ENCODE assay signal across 8 cellular contexts in genomic region chr17:67379251-67379630, GRCh38. TPM values are rescaled to one million over a fixed set of nuclear protein-coding genes. Genes with fewer than 3 reads are reported as not detected.
DNase-seq lines count a peak whose midpoint lies in the region; ATAC-seq and TF ChIP-seq lines count a peak whose summit lies in the region.

No MANE protein-coding gene starts in this region.

- H3K27ac ChIP-seq in HEK293 (ENCODE audit: extremely low read depth, low read depth, low read length), result no peak overlapping the region; the same call in 1 of the 2 replicates

- ATAC-seq in stimulated activated effector memory CD8-positive, alpha-beta T cell treated with anti-CD3 and anti-CD28 coated beads, Interleukin-12 subunit alpha, Interleukin-12 subunit beta, amount 100 ng/mL, for 72 hours, result no peak

- peaks cover 1% of the 10 kb centered on the region for H3K36me3 Mint-ChIP-seq in activated T-helper 1 cell treated with anti-CD3 and anti-CD28 coated beads, Interleukin-12 subunit alpha, Interleukin-12 subunit beta, Interleukin-2, Interleukin-4 antibody, amounts not matched to agents 30 ng/mL and 10 ng/mL and 1 ng/mL, durations not matched to agents 14 hours and 24 hours and 36 hours (ENCODE audit: low read depth)
- H3K36me3 Mint-ChIP-seq in stimulated activated effector memory CD8-positive, alpha-beta T cell treated with anti-CD3 and anti-CD28 coated beads, Interleukin-12 subunit alpha, Interleukin-12 subunit beta, amount 100 ng/mL, for 72 hours, result peaks cover 16% of the 10 kb centered on the region

- H3K27me3 ChIP-seq in iPS-15b (ENCODE audit: control insufficient read depth, insufficient read depth, low read length), result peaks cover 10% of the 10 kb centered on the region

- H3K4me3 Mint-ChIP-seq in activated T-helper 1 cell treated with anti-CD3 and anti-CD28 coated beads, Interleukin-12 subunit alpha, Interleukin-12 subunit beta, Interleukin-2, Interleukin-4 antibody, amounts not matched to agents 30 ng/mL and 10 ng/mL and 1 ng/mL, durations not matched to agents 14 hours and 24 hours and 36 hours, result peak overlapping the region; percentile 92
- H3K4me3 Mint-ChIP-seq in stimulated activated effector memory CD8-positive, alpha-beta T cell treated with anti-CD3 and anti-CD28 coated beads, Interleukin-12 subunit alpha, Interleukin-12 subunit beta, amount 100 ng/mL, for 72 hours, result peak overlapping the region; percentile 85

- TF ChIP-seq CTCF in HEK293 (tag by site-specific recombination; IDR thresholded peaks at IDR 0.05), result no peak

- H3K9me3 ChIP-seq in HEK293 (ENCODE audit: control insufficient read depth, insufficient read depth, low read depth, low read length), result no peaks in the 10 kb centered on the region
- no peaks in the 10 kb centered on the region for H3K9me3 ChIP-seq in iPS-15b (ENCODE audit: control insufficient read depth, insufficient read depth, low read length)

- peak overlapping the region; percentile 87 for H3K9ac ChIP-seq in iPS-15b (ENCODE audit: low read depth, low read length)

- no peak for DNase-seq in activated T-helper 1 cell treated with anti-CD3 and anti-CD28 coated beads, Interleukin-12 subunit alpha, Interleukin-12 subunit beta, Interleukin-2, Interleukin-4 antibody, amounts not matched to agents 30 ng/mL and 10 ng/mL and 1 ng/mL, durations not matched to agents 14 hours and 24 hours and 36 hours (ENCODE audit: low spot score)
- DNase-seq in stimulated activated effector memory CD8-positive, alpha-beta T cell treated with anti-CD3 and anti-CD28 coated beads, Interleukin-12 subunit alpha, Interleukin-12 subunit beta, amount 100 ng/mL, for 72 hours (ENCODE audit: low spot score in 2 of 2), result no peak
- DNase-seq in NCI-H2171 treated with DMSO at 0.1 percent for 48 hours (lab: John Stamatoyannopoulos, UW) (no peak), NK-92 (lab: John Stamatoyannopoulos, UW; ENCODE audit: unreplicated experiment) (no peak), NCI-H187 treated with DMSO at 0.1 percent for 48 hours (lab: John Stamatoyannopoulos, UW) (no peak), LoVo (ENCODE audit: low spot score) (no peak)

- intact Hi-C loops in activated T-helper 1 cell treated with anti-CD3 and anti-CD28 coated beads, Interleukin-12 subunit alpha, Interleukin-12 subunit beta, Interleukin-2, Interleukin-4 antibody, amounts not matched to agents 30 ng/mL and 10 ng/mL and 1 ng/mL, durations not matched to agents 14 hours and 24 hours and 36 hours (cut with micrococcal nuclease), result loop anchor here (1.0 to 5.0 kb wide), 4 partner anchors 8 to 1948 kb away; partner anchors contain the start of genes ABCA5 and NOL11

- peaks cover 2% of the 10 kb centered on the region for H3K27me3 Mint-ChIP-seq in activated T-helper 1 cell treated with anti-CD3 and anti-CD28 coated beads, Interleukin-12 subunit alpha, Interleukin-12 subunit beta, Interleukin-2, Interleukin-4 antibody, amounts not matched to agents 30 ng/mL and 10 ng/mL and 1 ng/mL, durations not matched to agents 14 hours and 24 hours and 36 hours (ENCODE audit: insufficient read depth)

- H3K4me3 ChIP-seq in HEK293 (ENCODE audit: low read depth, low read length), result peak overlapping the region; percentile 46
- H3K4me3 ChIP-seq in iPS-15b (ENCODE audit: low read depth, low read length), result peak overlapping the region; percentile 73

- H3K4me1 Mint-ChIP-seq in activated T-helper 1 cell treated with anti-CD3 and anti-CD28 coated beads, Interleukin-12 subunit alpha, Interleukin-12 subunit beta, Interleukin-2, Interleukin-4 antibody, amounts not matched to agents 30 ng/mL and 10 ng/mL and 1 ng/mL, durations not matched to agents 14 hours and 24 hours and 36 hours (ENCODE audit: low read depth), result peaks cover 35% of the 10 kb centered on the region
- peaks cover 34% of the 10 kb centered on the region for H3K4me1 Mint-ChIP-seq in stimulated activated effector memory CD8-positive, alpha-beta T cell treated with anti-CD3 and anti-CD28 coated beads, Interleukin-12 subunit alpha, Interleukin-12 subunit beta, amount 100 ng/mL, for 72 hours

- peaks cover 5% of the 10 kb centered on the region; the same call in 1 of the 2 replicates for H3K4me1 ChIP-seq in HEK293 (ENCODE audit: control insufficient read depth, insufficient read depth, low read length)
- peaks cover 14% of the 10 kb centered on the region for H3K4me1 ChIP-seq in iPS-15b (ENCODE audit: control insufficient read depth, insufficient read depth, low read length)

- POLR2A ChIA-PET in HEK293 (lab: Yijun Ruan, JAX), result interaction anchor here (1.2 to 2.0 kb wide), 2 partner anchors 11 to 339 kb away, joined by 3 to 5 read pairs; partner anchors contain the start of gene NOL11

- peak overlapping the region; percentile 87 for H3K27ac Mint-ChIP-seq in activated T-helper 1 cell treated with anti-CD3 and anti-CD28 coated beads, Interleukin-12 subunit alpha, Interleukin-12 subunit beta, Interleukin-2, Interleukin-4 antibody, amounts not matched to agents 30 ng/mL and 10 ng/mL and 1 ng/mL, durations not matched to agents 14 hours and 24 hours and 36 hours
- H3K27ac Mint-ChIP-seq in stimulated activated effector memory CD8-positive, alpha-beta T cell treated with anti-CD3 and anti-CD28 coated beads, Interleukin-12 subunit alpha, Interleukin-12 subunit beta, amount 100 ng/mL, for 72 hours, result peak overlapping the region; percentile 92

- no peaks in the 10 kb centered on the region for H3K36me3 ChIP-seq in HEK293 (ENCODE audit: control insufficient read depth in 2 of 2, insufficient read depth in 1 of 2, low read length in 2 of 2)
- peaks cover 5% of the 10 kb centered on the region for H3K36me3 ChIP-seq in iPS-15b (ENCODE audit: control insufficient read depth, insufficient read depth, low read length)

- no peaks in the 10 kb centered on the region for H3K9me3 Mint-ChIP-seq in activated T-helper 1 cell treated with anti-CD3 and anti-CD28 coated beads, Interleukin-12 subunit alpha, Interleukin-12 subunit beta, Interleukin-2, Interleukin-4 antibody, amounts not matched to agents 30 ng/mL and 10 ng/mL and 1 ng/mL, durations not matched to agents 14 hours and 24 hours and 36 hours
- no peaks in the 10 kb centered on the region for H3K9me3 Mint-ChIP-seq in stimulated activated effector memory CD8-positive, alpha-beta T cell treated with anti-CD3 and anti-CD28 coated beads, Interleukin-12 subunit alpha, Interleukin-12 subunit beta, amount 100 ng/mL, for 72 hours

- CTCF ChIA-PET in HEK293 (lab: Yijun Ruan, JAX), result interaction anchor here (0.5 to 3.6 kb wide), 40 partner anchors 9 to 1914 kb away, joined by 3 to 47 read pairs (median 5); partner anchors contain the start of gene PSMD12

TF ChIP-seq in HEK293, 187 proteins besides CTCF, POLR2A, EP300 and RAD21:
- TF ChIP-seq ZNF140 (tag by site-specific recombination; IDR thresholded peaks at IDR 0.05) (no peak), ZNF24 (tag by site-specific recombination; IDR thresholded peaks at IDR 0.05) (no peak), REST (tag by site-specific recombination; IDR thresholded peaks at IDR 0.05) (no peak), ZNF416 (tag by site-specific recombination; IDR thresholded peaks at IDR 0.05) (no peak), TCF7L2 (IDR thresholded peaks at IDR 0.05; ENCODE audit: borderline replicate concordance, low read depth, low read length) (no peak), FEZF1 (tag by site-specific recombination; IDR thresholded peaks at IDR 0.05) (no peak), ZNF274 (IDR thresholded peaks at IDR 0.05; ENCODE audit: low read length) (no peak), ZNF274 (tag by site-specific recombination; IDR thresholded peaks at IDR 0.05; ENCODE audit: borderline replicate concordance) (no peak), ZNF610 (tag by site-specific recombination; IDR thresholded peaks at IDR 0.05; ENCODE audit: borderline replicate concordance) (no peak), ZNF664 (tag by site-specific recombination; IDR thresholded peaks at IDR 0.05) (no peak), PRDM1 (tag by site-specific recombination; IDR thresholded peaks at IDR 0.05) (no peak)
TF ChIP-seq in HEK293: peak in this region for 0.

RNA-seq across cellular contexts. Expression of gene PITPNC1, which starts 2.2 kb away (rescaled TPM):
- total RNA-seq in activated T-helper 1 cell treated with anti-CD3 and anti-CD28 coated beads, Interleukin-12 subunit alpha, Interleukin-12 subunit beta, Interleukin-2, Interleukin-4 antibody, amounts not matched to agents 30 ng/mL and 10 ng/mL and 1 ng/mL, durations not matched to agents 14 hours and 24 hours and 36 hours, result 17.7 and 18.3 TPM in 2 replicates

RNA-seq across cellular contexts. Expression of gene PSMD12, which starts 12.9 kb away (rescaled TPM):
- total RNA-seq in activated T-helper 1 cell treated with anti-CD3 and anti-CD28 coated beads, Interleukin-12 subunit alpha, Interleukin-12 subunit beta, Interleukin-2, Interleukin-4 antibody, amounts not matched to agents 30 ng/mL and 10 ng/mL and 1 ng/mL, durations not matched to agents 14 hours and 24 hours and 36 hours, result 87.4 TPM in 2 replicates
